In the genomic region with DNA sequence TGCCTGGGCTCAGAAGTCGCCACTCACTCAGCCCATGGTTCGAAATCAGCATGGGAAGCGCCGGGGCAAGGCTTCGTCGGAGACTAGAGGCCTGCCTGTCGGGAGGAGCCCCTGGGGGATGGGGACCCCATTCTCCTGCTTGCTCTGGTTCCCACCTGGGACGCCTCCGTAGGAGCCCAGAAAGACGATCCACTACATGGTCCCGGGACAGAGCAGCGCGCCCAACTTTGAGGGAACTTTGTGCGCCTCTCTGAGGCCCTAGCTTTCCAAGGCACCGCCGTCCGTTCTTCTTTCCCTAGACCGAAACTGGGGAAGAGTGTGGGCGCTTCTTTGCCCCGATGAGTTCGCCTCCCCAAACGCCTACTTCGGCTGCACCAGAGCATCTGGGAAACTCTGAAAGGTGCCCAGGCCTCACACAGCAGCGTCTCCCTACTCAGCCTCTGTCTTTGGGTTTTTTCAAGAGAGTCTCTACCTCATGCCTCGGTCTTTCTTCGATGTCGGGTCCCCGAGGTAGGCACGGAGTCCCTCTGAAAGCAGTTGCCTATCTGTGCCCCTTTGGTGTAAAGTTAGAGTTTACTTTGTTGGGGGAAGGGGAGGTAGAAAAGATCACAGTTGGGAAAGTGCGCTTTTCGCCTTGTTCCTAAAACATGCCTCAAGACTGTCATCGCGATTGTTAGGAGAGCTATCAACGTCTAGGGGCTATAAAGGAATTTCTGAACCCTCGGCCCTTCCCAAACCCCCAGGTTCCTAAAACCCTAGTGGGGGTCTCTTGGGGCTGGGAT, we compare ENCODE assay signal across 11 cellular contexts. TPM values are rescaled to one million over a fixed set of nuclear protein-coding genes. Genes with fewer than 3 reads are reported as not detected.
DNase-seq lines count a peak whose midpoint lies in the region; TF ChIP-seq lines count a peak whose summit lies in the region.
"Had no signal": no experiment of that assay in that cellular context is flagged by ENCODE, and none has a peak within 500 bp of the region (broad histone marks: within the 10 kb centered on the region; RNA-seq: fewer than 3 reads in every experiment).

No MANE protein-coding gene starts in this region.

- no peaks in the 10 kb centered on the region for H3K36me3 ChIP-seq in mucosa of rectum (ENCODE audit: control insufficient read depth in 2 of 2, insufficient read depth in 2 of 2, low read length in 2 of 2)
- H3K36me3 ChIP-seq in tibial nerve: no peaks in the 10 kb centered on the region

- peaks cover 29% of the 10 kb centered on the region for H3K4me1 Mint-ChIP-seq in activated naive CD4-positive, alpha-beta T cell treated with anti-CD3 and anti-CD28 coated beads, Interleukin-2, amount 50 U/mL, for 24 hours
- peaks cover 34% of the 10 kb centered on the region for H3K4me1 Mint-ChIP-seq in endothelial cell (ENCODE audit: unreplicated experiment)

- WGBS in tibial nerve, 2 donors: 19 to 21% methylated on average over 34 to 35 of the region's 35 CpGs

- no peak for DNase-seq in activated naive CD4-positive, alpha-beta T cell treated with anti-CD3 and anti-CD28 coated beads, Interleukin-2, amount 50 U/mL, for 16 hours
- peak; percentile 27 for DNase-seq in endothelial cell (ENCODE audit: low spot score)
- DNase-seq in tibial nerve (ENCODE audit: low spot score in 2 of 2): no peak
- DNase-seq in NK-92 treated with Interleukin-12 subunit alpha and Interleukin-12 subunit beta, amount 100 ng/mL, for 24 hours (lab: John Stamatoyannopoulos, UW): no peak
- no peak for DNase-seq in hepatic stellate cell (ENCODE audit: low spot score)
- DNase-seq in NCI-H1436 treated with DMSO at 0.1 percent for 48 hours (lab: John Stamatoyannopoulos, UW): no peak
- DNase-seq: NCI-H69; stimulated activated CD4-positive, alpha-beta T cell treated with anti-CD3 and anti-CD28 coated beads, Interleukin-12 subunit alpha, Interleukin-12 subunit beta, amount 100 ng/mL, for 4 hours had no signal

- H3K27ac Mint-ChIP-seq in activated naive CD4-positive, alpha-beta T cell treated with anti-CD3 and anti-CD28 coated beads, Interleukin-2, amount 50 U/mL, for 24 hours: no peak overlapping the region
- peak overlapping the region; percentile 48 for H3K27ac Mint-ChIP-seq in endothelial cell (ENCODE audit: unreplicated experiment)
- H3K27ac Mint-ChIP-seq: activated T-helper 2 cell treated with anti-CD3 and anti-CD28 coated beads, Interferon-gamma antibody, Interleukin-2, Interleukin-4, amounts not matched to agents 10 μg/mL and 5 μg/mL and 100 μg/mL, durations not matched to agents 14 hours and 24 hours and 36 hours had no signal

- no peak for TF ChIP-seq CTCF in endothelial cell (IDR thresholded peaks at IDR 0.05; ENCODE audit: unreplicated experiment)
- TF ChIP-seq CTCF in tibial nerve (IDR thresholded peaks at IDR 0.05): no peak

- no peaks in the 10 kb centered on the region for H3K36me3 Mint-ChIP-seq in activated naive CD4-positive, alpha-beta T cell treated with anti-CD3 and anti-CD28 coated beads, Interleukin-2, amount 50 U/mL, for 24 hours
- no peaks in the 10 kb centered on the region for H3K36me3 Mint-ChIP-seq in endothelial cell (ENCODE audit: low read depth, unreplicated experiment)

- peak overlapping the region; percentile 81 to 83 for H3K4me3 ChIP-seq in mucosa of rectum (ENCODE audit: low read length in 2 of 2)
- H3K4me3 ChIP-seq in tibial nerve: peak overlapping the region in 2 of 4 donors; percentile 37 to 45

- TF ChIP-seq POLR2A in tibial nerve (IDR thresholded peaks at IDR 0.05): no peak

- no peak for TF ChIP-seq EP300 in tibial nerve (IDR thresholded peaks at IDR 0.05)

- H3K4me3 Mint-ChIP-seq in activated naive CD4-positive, alpha-beta T cell treated with anti-CD3 and anti-CD28 coated beads, Interleukin-2, amount 50 U/mL, for 24 hours: peak overlapping the region; percentile 23
- H3K4me3 Mint-ChIP-seq in endothelial cell (ENCODE audit: unreplicated experiment): peak overlapping the region; percentile 88

- H3K27ac ChIP-seq in mucosa of rectum (ENCODE audit: low read depth in 2 of 2, low read length in 2 of 2): peak overlapping the region; percentile 75 to 88
- peak overlapping the region in 3 of 4 donors; percentile 14 to 68 (median 56) for H3K27ac ChIP-seq in tibial nerve

- peaks cover 9 to 26% of the 10 kb centered on the region in 2 donors for H3K4me1 ChIP-seq in mucosa of rectum (ENCODE audit: control insufficient read depth in 2 of 2, insufficient read depth in 2 of 2, low read length in 2 of 2)
- H3K4me1 ChIP-seq in tibial nerve: peaks cover 0 to 54% (median 21%) of the 10 kb centered on the region in 4 donors

- H3K27me3 Mint-ChIP-seq in activated naive CD4-positive, alpha-beta T cell treated with anti-CD3 and anti-CD28 coated beads, Interleukin-2, amount 50 U/mL, for 24 hours: peaks cover 55% of the 10 kb centered on the region
- peaks cover 14% of the 10 kb centered on the region for H3K27me3 Mint-ChIP-seq in endothelial cell (ENCODE audit: unreplicated experiment)

- H3K9me3 ChIP-seq in mucosa of rectum (ENCODE audit: control insufficient read depth in 2 of 2, low read length in 2 of 2) (no peaks in the 10 kb centered on the region), tibial nerve (no peaks in the 10 kb centered on the region)

- no peaks in the 10 kb centered on the region for H3K9me3 Mint-ChIP-seq in activated naive CD4-positive, alpha-beta T cell treated with anti-CD3 and anti-CD28 coated beads, Interleukin-2, amount 50 U/mL, for 24 hours
- H3K9me3 Mint-ChIP-seq in endothelial cell (ENCODE audit: unreplicated experiment): no peaks in the 10 kb centered on the region
- H3K9me3 Mint-ChIP-seq: activated T-helper 2 cell treated with anti-CD3 and anti-CD28 coated beads, Interferon-gamma antibody, Interleukin-2, Interleukin-4, amounts not matched to agents 10 μg/mL and 5 μg/mL and 100 μg/mL, durations not matched to agents 14 hours and 24 hours and 36 hours had no signal

- H3K9ac ChIP-seq in mucosa of rectum (ENCODE audit: low read depth in 1 of 2, low read length in 2 of 2): peak overlapping the region; percentile 52 to 92

- H3K27me3 ChIP-seq in mucosa of rectum (ENCODE audit: control insufficient read depth in 2 of 2, insufficient read depth in 2 of 2, low read length in 2 of 2): peaks cover 13 to 15% of the 10 kb centered on the region in 2 donors
- peaks cover 4 to 100% of the 10 kb centered on the region in 2 donors for H3K27me3 ChIP-seq in tibial nerve

RNA-seq across cellular contexts. Expression of a gene that starts 14.0 kb away (rescaled TPM):
- total RNA-seq in endothelial cell (ENCODE audit: unreplicated experiment) (7.0 TPM), tibial nerve (1 to 10 TPM; 3.8 to 9.0 (median 4.5) TPM)
- total RNA-seq: activated T-helper 2 cell treated with anti-CD3 and anti-CD28 coated beads, Interferon-gamma antibody, Interleukin-2, Interleukin-4, amounts not matched to agents 10 μg/mL and 5 μg/mL and 100 μg/mL, durations not matched to agents 14 hours and 24 hours and 36 hours had no signal
